ENCODE assay signal across 8 cellular contexts in the genomic region with DNA sequence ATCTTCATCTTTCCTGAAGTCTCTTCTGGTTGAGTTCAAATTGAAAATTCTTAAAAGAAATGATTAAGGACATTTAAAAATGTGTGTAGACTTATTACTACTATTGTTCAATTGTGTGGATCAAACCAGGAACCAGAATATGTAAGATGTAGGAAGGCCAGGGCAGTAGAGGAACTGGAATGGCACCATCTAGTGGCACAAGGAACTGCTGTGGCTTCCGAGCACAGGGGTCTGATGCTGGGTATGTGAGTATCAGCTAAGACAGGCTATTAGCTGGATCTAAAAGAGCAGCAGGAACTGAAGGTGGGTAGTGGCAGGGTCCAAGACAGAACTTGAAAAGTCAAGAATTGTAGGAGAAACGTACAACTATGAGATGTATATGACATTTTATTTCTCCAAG.
DNase-seq lines count a peak whose midpoint lies in the region; ATAC-seq, FAIRE-seq and TF ChIP-seq lines count a peak whose summit lies in the region.

No MANE protein-coding gene starts in this region.

- RAD21 ChIA-PET in GM12878 (lab: Charles Lee; ENCODE audit: unreplicated experiment) = interaction anchor here (0.7 to 1.6 kb wide), 3 partner anchors 8 to 1077 kb away, joined by 3 to 4 read pairs (median 3); no protein-coding TSS in a partner anchor

- DNase-seq in EL (peak; percentile 18), M059J (ENCODE audit: low read depth) (peak; percentile 23), GM12878 (ENCODE audit: low read depth, low spot score) (no peak), nephron progenitor cell (peak; percentile 6), immature natural killer cell (no peak), KG1 (lab: John Stamatoyannopoulos, UW) (no peak), epidermal melanocyte (ENCODE audit: insufficient read length, low spot score) (no peak)

- H3K27me3 ChIP-seq in GM12878 (replicated peaks in 1 of 2; ENCODE audit: control insufficient read depth in 2 of 2, insufficient read depth in 2 of 2, low read length in 1 of 2) = no peaks in the 10 kb centered on the region

- peak; percentile 79 for ATAC-seq in GM21528 (IDR thresholded peaks at IDR 0.05; ENCODE audit: low FRiP score, unreplicated experiment)
- ATAC-seq in GM12878 = peak; percentile 98

- H3K36me3 ChIP-seq in GM12878 (ENCODE audit: control insufficient read depth in 2 of 2, insufficient read depth in 2 of 2, low read length in 1 of 2) = no peaks in the 10 kb centered on the region

- 11% methylated on average over 2 of the region's 2 CpGs for WGBS in GM12878 (ENCODE audit: insufficient coverage, insufficient replicate concordance, low lambda C conversion rate, missing lambda C conversion rate)

- H3K9me3 Mint-ChIP-seq in nephron progenitor cell = no peaks in the 10 kb centered on the region
- H3K9me3 Mint-ChIP-seq in immature natural killer cell = peaks cover 0 to 31% (median 4%) of the 10 kb centered on the region in 6 donors

- H3K4me1 ChIP-seq in GM12878 (ENCODE audit: control insufficient read depth, insufficient read depth, low read length) = no peaks in the 10 kb centered on the region

- TF ChIP-seq CTCF in GM12878 (IDR thresholded peaks at IDR 0.05 in 2 of 3, conservative IDR thresholded peaks at IDR 0.05 in 1 of 3; ENCODE audit: control insufficient read depth in 2 of 3, extremely low read depth in 1 of 3, insufficient read depth in 1 of 3, low read depth in 3 of 3, low read length in 3 of 3) (peak; percentile 49 to 70 (median 62)), nephron progenitor cell (IDR thresholded peaks at IDR 0.05) (peak; percentile 35)

- H3K27me3 Mint-ChIP-seq in nephron progenitor cell (ENCODE audit: low read depth, poor library complexity) = no peaks in the 10 kb centered on the region
- H3K27me3 Mint-ChIP-seq in immature natural killer cell (ENCODE audit: low read depth in 3 of 3) = peaks cover 0 to 6% (median 0%) of the 10 kb centered on the region in 3 donors

- intact Hi-C loops in GM12878 (cut with micrococcal nuclease; ENCODE audit: unreplicated experiment) = no loop called here

- POLR2A ChIA-PET in GM12878 (lab: Charles Lee) = no interaction called here

- TF ChIP-seq EP300 in GM12878 (IDR thresholded peaks at IDR 0.05; ENCODE audit: borderline replicate concordance in 1 of 2, control insufficient read depth in 1 of 2, low read depth in 2 of 2, low read length in 2 of 2) = no peak

- no peak overlapping the region for H2AFZ ChIP-seq in GM12878 (ENCODE audit: control insufficient read depth, low read depth, low read length)

- in situ Hi-C loops in GM12878 (cut with MboI) = no loop called here

- BruUV-seq in GM12878 (replicated peaks; lab: Mats Ljungman, UMichigan) = no TSS peak

- H4K20me1 ChIP-seq in GM12878 (ENCODE audit: control insufficient read depth, insufficient read depth) = no peaks in the 10 kb centered on the region

- H3K9me3 ChIP-seq in GM12878 (replicated peaks; ENCODE audit: control insufficient read depth, insufficient read depth, low read length) = no peaks in the 10 kb centered on the region

- H3K27ac ChIP-seq in GM12878 (ENCODE audit: control insufficient read depth, insufficient read depth) = no peak overlapping the region

- H3K79me2 ChIP-seq in GM12878 (ENCODE audit: control insufficient read depth, insufficient read depth, low read length) = no peaks in the 10 kb centered on the region

- no peak for TF ChIP-seq POLR2A in GM12878 (IDR thresholded peaks at IDR 0.05; ENCODE audit: low read depth, low read length)

- FAIRE-seq in GM12878 (lab: Jason Lieb, UNC) = no peak

- H3K4me3 ChIP-seq in GM12878 = no peak overlapping the region

- peak; percentile 54 for TF ChIP-seq RAD21 in GM12878 (IDR thresholded peaks at IDR 0.05; ENCODE audit: insufficient read depth, low read depth, low read length)

- H3K36me3 Mint-ChIP-seq in nephron progenitor cell (ENCODE audit: low read depth) = no peaks in the 10 kb centered on the region
- no peaks in the 10 kb centered on the region for H3K36me3 Mint-ChIP-seq in immature natural killer cell

- H3K27ac Mint-ChIP-seq in nephron progenitor cell (no peak overlapping the region), immature natural killer cell (no peak overlapping the region)

- CTCF ChIA-PET in GM12878 (lab: Yijun Ruan, JAX) = interaction anchor here (0.5 to 6.7 kb wide), 14 partner anchors 10 to 1084 kb away, joined by 3 to 153 read pairs (median 3); no protein-coding TSS in a partner anchor

- no peak overlapping the region for H3K4me2 ChIP-seq in GM12878 (ENCODE audit: control insufficient read depth, insufficient read depth)

- H3K4me3 Mint-ChIP-seq in nephron progenitor cell (no peak overlapping the region), immature natural killer cell (no peak overlapping the region)

- no peaks in the 10 kb centered on the region for H3K4me1 Mint-ChIP-seq in nephron progenitor cell
- no peaks in the 10 kb centered on the region for H3K4me1 Mint-ChIP-seq in immature natural killer cell

- SMC1A ChIA-PET in GM12878 (lab: Charles Lee; ENCODE audit: uncharacterized antibody, unreplicated experiment) = interaction anchor here (0.6 to 4.3 kb wide), 10 partner anchors 9 to 1079 kb away, joined by 3 to 39 read pairs (median 4); no protein-coding TSS in a partner anchor

- no peak overlapping the region for H3K9ac ChIP-seq in GM12878 (ENCODE audit: control insufficient read depth, insufficient read depth, low read length)

TF ChIP-seq in GM12878, 131 proteins besides CTCF, POLR2A, EP300 and RAD21:
- TF ChIP-seq SMC3 (IDR thresholded peaks at IDR 0.05; ENCODE audit: borderline replicate concordance, low read length) = peak; percentile 38; the same call in 1 of the 2 replicates
- TF ChIP-seq, protein P1, sequence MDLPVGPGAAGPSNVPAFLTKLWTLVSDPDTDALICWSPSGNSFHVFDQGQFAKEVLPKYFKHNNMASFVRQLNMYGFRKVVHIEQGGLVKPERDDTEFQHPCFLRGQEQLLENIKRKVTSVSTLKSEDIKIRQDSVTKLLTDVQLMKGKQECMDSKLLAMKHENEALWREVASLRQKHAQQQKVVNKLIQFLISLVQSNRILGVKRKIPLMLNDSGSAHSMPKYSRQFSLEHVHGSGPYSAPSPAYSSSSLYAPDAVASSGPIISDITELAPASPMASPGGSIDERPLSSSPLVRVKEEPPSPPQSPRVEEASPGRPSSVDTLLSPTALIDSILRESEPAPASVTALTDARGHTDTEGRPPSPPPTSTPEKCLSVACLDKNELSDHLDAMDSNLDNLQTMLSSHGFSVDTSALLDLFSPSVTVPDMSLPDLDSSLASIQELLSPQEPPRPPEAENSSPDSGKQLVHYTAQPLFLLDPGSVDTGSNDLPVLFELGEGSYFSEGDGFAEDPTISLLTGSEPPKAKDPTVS (IDR thresholded peaks at IDR 0.05; ENCODE audit: low read depth, low read length) = no peak
TF ChIP-seq in GM12878: peak in this region for 1.

Comparison
In these comparisons a context has a peak if more than half of its experiments do, and no peak if none do; other contexts are left out.
1. DNase-seq: peak in EL (single experiment), M059J (single experiment) and nephron progenitor cell (single experiment); none in GM12878 (single experiment), immature natural killer cell (0 of 3), KG1 (single experiment) and epidermal melanocyte (single experiment).